ENCODE assay signal across 27 cellular contexts in the genomic region with DNA sequence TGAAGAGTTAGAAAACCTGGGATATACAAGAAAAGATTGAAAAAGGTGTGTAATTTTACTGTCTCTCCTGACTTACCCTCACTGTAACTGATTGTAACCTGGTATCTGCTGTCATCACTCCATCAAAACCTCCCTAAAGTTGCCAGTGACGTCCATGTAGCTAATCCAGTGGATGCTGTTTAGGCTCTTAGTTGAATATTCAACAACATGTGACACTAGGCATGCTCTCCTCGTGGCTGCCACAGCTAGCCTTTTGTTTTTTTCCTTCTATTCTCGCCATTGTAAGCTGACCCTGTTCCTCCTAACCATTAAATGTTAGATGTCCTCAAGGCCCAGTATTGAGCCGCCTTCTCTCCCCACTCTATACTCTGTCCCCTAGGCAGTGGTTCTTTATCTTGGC. TPM values are rescaled to one million over a fixed set of nuclear protein-coding genes. Genes with fewer than 3 reads are reported as not detected.
"Had no signal": no experiment of that assay in that cellular context is flagged by ENCODE, and none has a peak within 500 bp of the region (broad histone marks: within the 10 kb centered on the region; RNA-seq: fewer than 3 reads in every experiment).

No MANE protein-coding gene starts in this region.

- H3K4me1 ChIP-seq: foreskin keratinocyte, lower lobe of right lung had no signal

- H3K4me3 ChIP-seq: coronary artery, dorsolateral prefrontal cortex, esophagus muscularis mucosa, gastroesophageal sphincter, heart left ventricle, hepatocyte, left ventricle myocardium inferior, lower lobe of right lung, mucosa of descending colon had no signal

- H3K27ac ChIP-seq: coronary artery, dorsolateral prefrontal cortex, esophagus muscularis mucosa, foreskin keratinocyte, gastroesophageal sphincter, heart left ventricle, hepatocyte, left ventricle myocardium inferior, lower lobe of right lung had no signal

- H3K27me3 ChIP-seq: esophagus muscularis mucosa, gastroesophageal sphincter, heart left ventricle, hepatocyte had no signal

- H3K36me3 ChIP-seq: esophagus muscularis mucosa, heart left ventricle, left ventricle myocardium inferior, lower lobe of right lung had no signal

- DNase-seq: dermis blood vessel endothelial cell; dorsolateral prefrontal cortex; effector CD4-positive, alpha-beta T cell; effector memory CD4-positive, alpha-beta T cell; foreskin keratinocyte; heart left ventricle; hypothalamus; immature natural killer cell; islet precursor cell; kidney; kidney glomerular epithelial cell; left colon; left ventricle myocardium inferior; lower lobe of right lung; mesenchymal stem cell; mucosa of descending colon had no signal

- H3K9me3 ChIP-seq: esophagus muscularis mucosa, gastroesophageal sphincter, heart left ventricle, left ventricle myocardium inferior, lower lobe of right lung, mucosa of descending colon had no signal

- ATAC-seq: foreskin keratinocyte, gastroesophageal sphincter, left colon, left lobe of liver, lower lobe of right lung, mucosa of descending colon had no signal

RNA-seq across cellular contexts. Expression of gene GADL1, which starts 41.6 kb away (rescaled TPM):
- total RNA-seq: dermis blood vessel endothelial cell, endothelial cell of umbilical vein, epithelial cell of proximal tubule, fibroblast of villous mesenchyme, foreskin keratinocyte, left colon, left lobe of liver, lower leg skin, lower lobe of right lung, lung microvascular endothelial cell, mesenteric fat pad, mucosa of descending colon had no signal
- polyA plus RNA-seq: endothelial cell of umbilical vein, foreskin keratinocyte, hepatocyte, immature natural killer cell had no signal
